1 cellular context compared by ENCODE assay signal in genomic region chr18:73979742-73980141, GRCh38.
TF ChIP-seq lines count a peak whose summit lies in the region.

No MANE protein-coding gene starts in this region.

TF ChIP-seq in IMR-90, 13 proteins besides CTCF, POLR2A, EP300 and RAD21:
- TF ChIP-seq CEBPB (IDR thresholded peaks at IDR 0.05; ENCODE audit: low read depth, low read length): peak; percentile 62; the same call in 1 of the 2 replicates
- no peak for TF ChIP-seq SMC3 (IDR thresholded peaks at IDR 0.05; ENCODE audit: low read depth, low read length)
